8 cellular contexts compared by ENCODE assay signal in genomic region chr14:44897844-44898151, GRCh38.
DNase-seq lines count a peak whose midpoint lies in the region; ATAC-seq and TF ChIP-seq lines count a peak whose summit lies in the region.

No MANE protein-coding gene starts in this region.

- H3K4me1 Mint-ChIP-seq in endothelial cell (ENCODE audit: unreplicated experiment), result peaks cover 3% of the 10 kb centered on the region

- H3K79me2 ChIP-seq in DND-41 (ENCODE audit: insufficient read depth, low read length), result 0 out of 2 replicates have a peak, but pooled peaks cover 2% of the 10 kb centered on the region

- peaks cover 4% of the 10 kb centered on the region for H3K9me3 ChIP-seq in DND-41 (ENCODE audit: insufficient read depth, low read length, severe bottlenecking)
- no peaks in the 10 kb centered on the region for H3K9me3 ChIP-seq in ovary

- H3K4me2 ChIP-seq in DND-41 (ENCODE audit: insufficient read depth, low read length), result peak overlapping the region; percentile 72

- peak overlapping the region; percentile 81 for H3K27ac ChIP-seq in DND-41 (ENCODE audit: low read length)
- peak overlapping the region; percentile 97 to 99 for H3K27ac ChIP-seq in ovary

- H4K20me1 ChIP-seq in DND-41 (ENCODE audit: insufficient read depth, low read length), result no peaks in the 10 kb centered on the region

- peak overlapping the region; percentile 74 to 77 for H3K4me3 ChIP-seq in DND-41 (ENCODE audit: low read depth in 1 of 2, low read length in 2 of 2)
- H3K4me3 ChIP-seq in ovary, result peak overlapping the region; percentile 90

- peaks cover 20% of the 10 kb centered on the region for H3K4me1 ChIP-seq in DND-41 (ENCODE audit: insufficient read depth, low read length)
- H3K4me1 ChIP-seq in ovary (ENCODE audit: insufficient read depth), result no peaks in the 10 kb centered on the region

- 1 to 2% (median 1%) methylated on average over 13 of the region's 13 CpGs for WGBS in ovary, 3 donors

- H3K36me3 Mint-ChIP-seq in endothelial cell (ENCODE audit: low read depth, unreplicated experiment), result no peaks in the 10 kb centered on the region

- intact Hi-C loops in ovary (cut with DNase I), result loop anchor here in 1 of 4 donors (5.0 kb wide), 1 partner anchor 355 kb away; the partner anchor contains the start of gene MIS18BP1

- peak overlapping the region; percentile 58 for H3K27ac Mint-ChIP-seq in endothelial cell (ENCODE audit: unreplicated experiment)

- DNase-seq in DND-41, result no peak
- DNase-seq in NCI-H1694 treated with DMSO at 0.1 percent for 48 hours (lab: John Stamatoyannopoulos, UW), result peak; percentile 48
- no peak for DNase-seq in endothelial cell (ENCODE audit: low spot score)
- DNase-seq in ovary, result no peak
- no peak for DNase-seq in medulla oblongata (ENCODE audit: extremely low spot score)
- no peak for DNase-seq in stimulated activated CD4-positive, alpha-beta T cell treated with anti-CD3 and anti-CD28 coated beads, Interleukin-4, amount 100 ng/mL, for 1 hour
- DNase-seq in NOMO-1 treated with DMSO at 0.1 percent for 48 hours (lab: John Stamatoyannopoulos, UW; ENCODE audit: unreplicated experiment), result no peak
- DNase-seq in occipital lobe (lab: John Stamatoyannopoulos, UW), result no peak

- H3K27me3 ChIP-seq in DND-41 (ENCODE audit: insufficient read depth, low read length, poor library complexity) (no peaks in the 10 kb centered on the region), ovary (no peaks in the 10 kb centered on the region)

- TF ChIP-seq CTCF in DND-41 (IDR thresholded peaks at IDR 0.05; ENCODE audit: borderline replicate concordance, extremely low read depth, low read length, poor library complexity, severe bottlenecking), result no peak
- TF ChIP-seq CTCF in endothelial cell (IDR thresholded peaks at IDR 0.05; ENCODE audit: unreplicated experiment), result no peak
- no peak for TF ChIP-seq CTCF in ovary (IDR thresholded peaks at IDR 0.05)

- no peaks in the 10 kb centered on the region for H3K9me3 Mint-ChIP-seq in endothelial cell (ENCODE audit: unreplicated experiment)

- H3K9ac ChIP-seq in DND-41 (ENCODE audit: low read depth, low read length), result peak overlapping the region; percentile 78

- no peak for TF ChIP-seq EP300 in ovary (IDR thresholded peaks at IDR 0.05)

- peaks cover 5% of the 10 kb centered on the region for H3K27me3 Mint-ChIP-seq in endothelial cell (ENCODE audit: unreplicated experiment)

- peak overlapping the region; percentile 71 for H2AFZ ChIP-seq in DND-41 (ENCODE audit: low read depth, low read length)

- H3K36me3 ChIP-seq in DND-41 (ENCODE audit: insufficient read depth, low read length) (no peaks in the 10 kb centered on the region), ovary (no peaks in the 10 kb centered on the region)

- H3K4me3 Mint-ChIP-seq in endothelial cell (ENCODE audit: unreplicated experiment), result peak overlapping the region; percentile 86

- no peak for ATAC-seq in DND-41 (ENCODE audit: insufficient read depth, low read depth)

- TF ChIP-seq POLR2A in ovary (IDR thresholded peaks at IDR 0.05), result no peak
